In genomic region chr11:130523166-130523565, GRCh38 we compare ENCODE assay signal across 16 cellular contexts.
DNase-seq lines count a peak whose midpoint lies in the region; ATAC-seq and TF ChIP-seq lines count a peak whose summit lies in the region.
"Had no signal": no experiment of that assay in that cellular context is flagged by ENCODE, and none has a peak within 500 bp of the region (broad histone marks: within the 10 kb centered on the region; RNA-seq: fewer than 3 reads in every experiment).

No MANE protein-coding gene starts in this region.

- no peaks in the 10 kb centered on the region for H3K9me3 ChIP-seq in SK-N-SH
- H3K9me3 ChIP-seq in esophagus muscularis mucosa, result no peaks in the 10 kb centered on the region
- no peaks in the 10 kb centered on the region for H3K9me3 ChIP-seq in transverse colon

- H2AFZ ChIP-seq in SK-N-SH (ENCODE audit: low read depth), result 0 out of 2 replicates have a peak overlapping the region, but pooled peaks have one; percentile 63

- H3K79me2 ChIP-seq in SK-N-SH (ENCODE audit: insufficient read depth), result no peaks in the 10 kb centered on the region

- DNase-seq in SK-N-SH (no peak), esophagus muscularis mucosa (ENCODE audit: extremely low spot score) (peak; percentile 85), transverse colon (no peak), A172 (ENCODE audit: low spot score) (no peak), NCI-H2196 (lab: John Stamatoyannopoulos, UW; ENCODE audit: unreplicated experiment) (no peak), NCI-H1105 treated with DMSO at 0.1 percent for 48 hours (lab: John Stamatoyannopoulos, UW) (no peak)
- DNase-seq: activated CD4-positive, alpha-beta T cell treated with anti-CD3 and anti-CD28 coated beads for 1 hour; CD4-positive, alpha-beta T cell; cerebellar nuclear complex; naive thymus-derived CD8-positive, alpha-beta T cell had no signal

- no peaks in the 10 kb centered on the region for H4K20me1 ChIP-seq in SK-N-SH (ENCODE audit: insufficient read depth)

- H3K27ac ChIP-seq in SK-N-SH (ENCODE audit: low read depth in 2 of 2, low read length in 1 of 2) (peak overlapping the region in 1 of 2 experiments; percentile 62; a peak in 3 of 4 replicates), esophagus muscularis mucosa (replicated peaks in 1 of 4) (peak overlapping the region; percentile 76 to 82 (median 78)), transverse colon (peak overlapping the region; percentile 64 to 81 (median 72))
- H3K27ac ChIP-seq: 22Rv1 had no signal

- H3K36me3 ChIP-seq in SK-N-SH (replicated peaks in 1 of 2; ENCODE audit: control insufficient read depth in 1 of 2, insufficient read depth in 2 of 2, low read length in 1 of 2), result no peaks in the 10 kb centered on the region
- H3K36me3 ChIP-seq in esophagus muscularis mucosa, result no peaks in the 10 kb centered on the region
- H3K36me3 ChIP-seq in transverse colon, result no peaks in the 10 kb centered on the region

- TF ChIP-seq CTCF in SK-N-SH (IDR thresholded peaks at IDR 0.05) (no peak), esophagus muscularis mucosa (IDR thresholded peaks at IDR 0.05) (no peak), nephron (IDR thresholded peaks at IDR 0.05; ENCODE audit: unreplicated experiment in 3 of 3) (no peak), transverse colon (IDR thresholded peaks at IDR 0.05) (no peak)

- peak overlapping the region; percentile 87 to 88 (median 88) for H3K27ac Mint-ChIP-seq in nephron
- H3K27ac Mint-ChIP-seq: activated naive CD4-positive, alpha-beta T cell treated with anti-CD3 and anti-CD28 coated beads, Interleukin-2, amount 50 U/mL, for 24 hours; CD4-positive, alpha-beta T cell; IgD-negative memory B cell; naive thymus-derived CD8-positive, alpha-beta T cell; T-helper 2 cell treated with Interferon-gamma antibody and Interleukin-4, amounts not matched to agents 5 μg/mL and 100 μg/mL, for 36 hours had no signal

- in situ Hi-C loops in transverse colon (cut with MboI; ENCODE audit: low pct_ligation_motif_present in 1 of 4, low pct_unique_long_range_greater_than_20kb in 1 of 4, low sequenced_read_pairs in 3 of 4), result no loop called here

- TF ChIP-seq POLR2A in esophagus muscularis mucosa (IDR thresholded peaks at IDR 0.05; ENCODE audit: low read depth), result no peak
- no peak for TF ChIP-seq POLR2A in transverse colon (IDR thresholded peaks at IDR 0.05)

- CTCF ChIA-PET in SK-N-SH (lab: Yijun Ruan, JAX), result interaction anchor here (1.2 kb wide), 1 partner anchor 89 kb away, joined by 3 read pairs; no protein-coding TSS in a partner anchor

- no peak for ATAC-seq in SK-N-SH treated with all-trans-retinoic acid at 6 μM for 48 hours
- ATAC-seq: naive thymus-derived CD8-positive, alpha-beta T cell had no signal

- H3K4me2 ChIP-seq in SK-N-SH, result peak overlapping the region; percentile 23; the same call in 1 of the 2 replicates

- POLR2A ChIA-PET in SK-N-SH (lab: Yijun Ruan, JAX), result no interaction called here

- H3K27me3 ChIP-seq in SK-N-SH (ENCODE audit: insufficient read depth) (no peaks in the 10 kb centered on the region), esophagus muscularis mucosa (no peaks in the 10 kb centered on the region), transverse colon (no peaks in the 10 kb centered on the region)

- H3K36me3 Mint-ChIP-seq in nephron (ENCODE audit: low read depth), result no peaks in the 10 kb centered on the region
- H3K36me3 Mint-ChIP-seq: activated naive CD4-positive, alpha-beta T cell treated with anti-CD3 and anti-CD28 coated beads, Interleukin-2, amount 50 U/mL, for 24 hours; naive thymus-derived CD8-positive, alpha-beta T cell had no signal

- H3K9ac ChIP-seq in SK-N-SH, result no peak overlapping the region

- peaks cover 12% of the 10 kb centered on the region for H3K27me3 Mint-ChIP-seq in nephron (ENCODE audit: low read depth)

- 80% methylated on average over 2 of the region's 2 CpGs for WGBS in SK-N-SH (ENCODE audit: low lambda C conversion rate)
- 86% methylated on average over 2 of the region's 2 CpGs for WGBS in esophagus muscularis mucosa
- WGBS in transverse colon (ENCODE audit: low coverage in 1 of 2), 2 donors, result 87% methylated on average over 2 of the region's 2 CpGs; no CpG with 5 or more reads in 1 of the 2 donors

- intact Hi-C loops in esophagus muscularis mucosa (cut with DNase I) (no loop called here), transverse colon (cut with DNase I; ENCODE audit: low total_unique reads) (no loop called here)

- no peak overlapping the region for H3K4me3 Mint-ChIP-seq in nephron
- H3K4me3 Mint-ChIP-seq: activated naive CD4-positive, alpha-beta T cell treated with anti-CD3 and anti-CD28 coated beads, Interleukin-2, amount 50 U/mL, for 24 hours; CD4-positive, alpha-beta T cell; IgD-negative memory B cell; naive thymus-derived CD8-positive, alpha-beta T cell; T-helper 2 cell treated with Interferon-gamma antibody and Interleukin-4, amounts not matched to agents 5 μg/mL and 100 μg/mL, for 36 hours had no signal

- no peaks in the 10 kb centered on the region for H3K9me3 Mint-ChIP-seq in nephron
- H3K9me3 Mint-ChIP-seq: activated naive CD4-positive, alpha-beta T cell treated with anti-CD3 and anti-CD28 coated beads, Interleukin-2, amount 50 U/mL, for 24 hours; CD4-positive, alpha-beta T cell; naive thymus-derived CD8-positive, alpha-beta T cell; T-helper 2 cell treated with Interferon-gamma antibody and Interleukin-4, amounts not matched to agents 5 μg/mL and 100 μg/mL, for 36 hours had no signal

- TF ChIP-seq EP300 in SK-N-SH (IDR thresholded peaks at IDR 0.05; ENCODE audit: borderline replicate concordance in 1 of 2, low read depth in 1 of 2, low read length in 1 of 2), result no peak
- TF ChIP-seq EP300 in esophagus muscularis mucosa (IDR thresholded peaks at IDR 0.05), result no peak
- TF ChIP-seq EP300 in transverse colon (IDR thresholded peaks at IDR 0.05; ENCODE audit: low read depth), result no peak

- no peaks in the 10 kb centered on the region for H3F3A ChIP-seq in SK-N-SH (replicated peaks; ENCODE audit: insufficient read depth)

- H3K9me2 ChIP-seq in SK-N-SH, result no peaks in the 10 kb centered on the region

- H3K4me1 Mint-ChIP-seq in nephron, result peaks cover 57% of the 10 kb centered on the region
- H3K4me1 Mint-ChIP-seq: activated naive CD4-positive, alpha-beta T cell treated with anti-CD3 and anti-CD28 coated beads, Interleukin-2, amount 50 U/mL, for 24 hours; IgD-negative memory B cell had no signal

- H3K4me1 ChIP-seq in SK-N-SH (ENCODE audit: control insufficient read depth in 1 of 2, insufficient read depth in 2 of 2, low read depth in 1 of 2, low read length in 1 of 2), result peaks cover 6 to 16% of the 10 kb centered on the region in 2 experiments; a peak in 1 of 4 replicates
- peaks cover 25 to 49% (median 29%) of the 10 kb centered on the region in 4 donors for H3K4me1 ChIP-seq in esophagus muscularis mucosa
- peaks cover 0 to 14% (median 7%) of the 10 kb centered on the region in 4 donors for H3K4me1 ChIP-seq in transverse colon

- no peak for TF ChIP-seq RAD21 in SK-N-SH (IDR thresholded peaks at IDR 0.05; ENCODE audit: low read length)

- H3K4me3 ChIP-seq in SK-N-SH (ENCODE audit: low read depth in 2 of 2, low read length in 1 of 2), result no peak overlapping the region
- no peak overlapping the region for H3K4me3 ChIP-seq in esophagus muscularis mucosa
- no peak overlapping the region for H3K4me3 ChIP-seq in transverse colon

TF ChIP-seq in SK-N-SH, 30 proteins besides CTCF, POLR2A, EP300 and RAD21 (continues in another document):
- TF ChIP-seq RXRA (IDR thresholded peaks at IDR 0.05; ENCODE audit: borderline replicate concordance, low read depth), result no peak
- no peak for TF ChIP-seq RFX5 (IDR thresholded peaks at IDR 0.05; ENCODE audit: low read length)
- TF ChIP-seq PBX3 (IDR thresholded peaks at IDR 0.05), result no peak
- no peak for TF ChIP-seq MXI1 (IDR thresholded peaks at IDR 0.05; ENCODE audit: low read depth, low read length)

TF ChIP-seq in SK-N-SH treated with all-trans-retinoic acid at 6 μM for 48 hours, 23 proteins besides CTCF, POLR2A, EP300 and RAD21:
- TF ChIP-seq PATZ1 (CRISPR knock-in tag; IDR thresholded peaks at IDR 0.05; ENCODE audit: borderline replicate concordance), result no peak
- TF ChIP-seq ZFP30 (CRISPR knock-in tag; IDR thresholded peaks at IDR 0.05), result no peak
- TF ChIP-seq CREB5 (CRISPR knock-in tag; IDR thresholded peaks at IDR 0.05; ENCODE audit: low read depth), result no peak
- no peak for TF ChIP-seq ZNF70 (CRISPR knock-in tag; IDR thresholded peaks at IDR 0.05)
TF ChIP-seq in SK-N-SH treated with all-trans-retinoic acid at 6 μM for 48 hours: peak in this region for 0.
